In the genomic region with DNA sequence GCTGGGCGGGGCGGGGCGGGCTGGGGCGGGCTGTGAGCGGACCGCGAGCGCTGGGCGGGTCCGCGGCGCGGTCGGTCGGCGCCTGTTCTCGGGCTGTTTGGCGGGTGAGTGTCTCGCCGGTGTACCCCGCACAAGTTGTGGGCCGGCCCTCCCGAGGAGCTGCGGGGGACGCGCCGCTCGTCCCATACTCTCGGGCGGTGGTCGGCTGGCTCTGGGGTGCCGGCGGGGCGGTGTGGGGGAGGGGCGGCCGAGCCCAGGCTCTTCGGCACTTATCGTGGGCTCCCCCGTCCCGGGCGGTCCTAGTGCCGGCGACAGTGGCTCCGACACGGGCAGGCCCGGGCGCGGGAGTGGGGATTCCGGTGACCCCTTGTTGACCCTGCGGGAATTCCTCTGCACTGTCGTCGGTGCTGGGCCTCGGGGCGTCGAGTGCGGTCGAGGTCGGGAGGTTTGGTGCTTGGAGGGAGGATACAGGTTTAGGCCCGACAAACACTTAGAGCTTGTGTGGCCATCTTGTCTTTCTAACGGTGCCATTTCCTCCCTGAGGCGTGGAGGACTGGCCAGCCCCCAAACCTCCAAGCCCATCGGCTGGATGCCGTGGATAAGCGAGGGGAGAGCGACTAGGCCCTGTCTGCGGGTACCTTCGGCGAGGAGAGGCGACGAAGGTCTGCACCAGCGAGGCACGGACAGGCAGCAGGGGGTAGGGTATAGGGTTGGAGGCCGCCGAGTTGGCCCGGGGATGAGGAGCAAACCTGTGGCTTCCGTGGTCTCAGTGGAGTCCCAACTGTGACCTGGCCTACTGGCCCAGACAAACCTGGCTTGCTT, we compare ENCODE assay signal across 8 cellular contexts. TPM values are rescaled to one million over a fixed set of nuclear protein-coding genes. Genes with fewer than 3 reads are reported as not detected.
DNase-seq lines count a peak whose midpoint lies in the region; ATAC-seq, FAIRE-seq and TF ChIP-seq lines count a peak whose summit lies in the region.

A gene (plus strand): TSS at position 47 of the 822 bp plus-strand sequence. CDS start 8,308 bp downstream, outside the sequence.

- WGBS in ovary, 3 donors = 0 to 1% (median 0%) methylated on average over 23 to 76 of the region's 76 CpGs
- under 1% methylated on average over 76 of the region's 76 CpGs for WGBS in urinary bladder

- peak; percentile 75 for TF ChIP-seq POLR2A in ovary (IDR thresholded peaks at IDR 0.05)

- ATAC-seq in GM18907 (IDR thresholded peaks at IDR 0.05; ENCODE audit: unreplicated experiment) (peak; percentile 48), HG03135 (IDR thresholded peaks at IDR 0.05; ENCODE audit: unreplicated experiment) (peak; percentile 42)

- H3K4me1 ChIP-seq in ovary (ENCODE audit: insufficient read depth) (peaks cover 18% of the 10 kb centered on the region), urinary bladder (ENCODE audit: insufficient read depth) (peaks cover 3% of the 10 kb centered on the region)

- FAIRE-seq in frontal cortex (lab: Jason Lieb, UNC) = no peak

- H3K4me3 ChIP-seq in AG10803 (ENCODE audit: low read length) (peak within 1 kb of the TSS; percentile 98), ovary (peak within 1 kb of the TSS; percentile 79), urinary bladder (ENCODE audit: low read depth, low read length) (peak within 1 kb of the TSS; percentile 73)

- H3K36me3 ChIP-seq in ovary (no peaks in the 10 kb centered on the region), urinary bladder (ENCODE audit: insufficient read depth) (no peaks in the 10 kb centered on the region)

- H3K27ac ChIP-seq in ovary (peak within 1 kb of the TSS; percentile 94 to 99), urinary bladder (ENCODE audit: low read depth) (peak within 1 kb of the TSS; percentile 99)

- no peaks in the 10 kb centered on the region for H3K27me3 ChIP-seq in ovary

- peak; percentile 53 for DNase-seq in AG10803 (ENCODE audit: low read depth)
- DNase-seq in OCI-M1 (lab: John Stamatoyannopoulos, UW) = peak; percentile 89
- DNase-seq in activated gamma-delta T cell treated with anti-CD3 and anti-CD28 coated beads, Interleukin-2, amount 50 U/mL, for 16 hours (ENCODE audit: low read depth) = peak; percentile 70
- DNase-seq in frontal cortex (ENCODE audit: low spot score in 2 of 2) = no peak
- peak in 2 of 5 donors; percentile 77 to 85 for DNase-seq in ovary

- intact Hi-C loops in ovary (cut with DNase I) = loop anchor here in 1 of 4 donors (2.0 kb wide), 1 partner anchor 41 kb away; a partner anchor contains a TSS

- no peak for TF ChIP-seq EP300 in ovary (IDR thresholded peaks at IDR 0.05)

- TF ChIP-seq CTCF in AG10803 (conservative IDR thresholded peaks at IDR 0.05; ENCODE audit: low read length) (no peak), ovary (IDR thresholded peaks at IDR 0.05) (no peak)

- H3K9me3 ChIP-seq in ovary = no peaks in the 10 kb centered on the region

RNA-seq across cellular contexts. Expression of the gene that starts here (rescaled TPM):
- total RNA-seq in frontal cortex (207 TPM), ovary (100 to 1,000 TPM; 185 to 394 (median 328) TPM), urinary bladder (677 TPM)
- polyA plus RNA-seq in ovary (100 to 1,000 TPM; 184 to 403 TPM), urinary bladder (236 TPM)

Comparison
In these comparisons a context has a peak if more than half of its experiments do, and no peak if none do; other contexts are left out.
1. DNase-seq: peak in AG10803 (single experiment), OCI-M1 (single experiment) and activated gamma-delta T cell treated with anti-CD3 and anti-CD28 coated beads, Interleukin-2, amount 50 U/mL, for 16 hours (single experiment); none in frontal cortex (0 of 2).
2. Peak in every context shown above with its lines, with median percentiles within 50 percentile points of each other: H3K4me3 ChIP-seq.